Comparison of ENCODE assay signal across 10 cellular contexts in genomic region chr7:128404143-128404681, GRCh38. TPM values are rescaled to one million over a fixed set of nuclear protein-coding genes. Genes with fewer than 3 reads are reported as not detected.
A peak's percentile ranks its signal among the peaks of the same experiment; 100 is the strongest.
DNase-seq lines count a peak whose midpoint lies in the region; ATAC-seq and TF ChIP-seq lines count a peak whose summit lies in the region.
"Had no signal": no experiment of that assay in that cellular context is flagged by ENCODE, and none has a peak within 500 bp of the region (broad histone marks: within the 10 kb centered on the region; RNA-seq: fewer than 3 reads in every experiment).

No MANE protein-coding gene starts in this region.

- TF ChIP-seq CTCF in AG09309 (IDR thresholded peaks at IDR 0.05; ENCODE audit: control insufficient read depth, insufficient read depth, low read depth, low read length, missing control alignments) = no peak

- H3K4me3 Mint-ChIP-seq in memory B cell = peak overlapping the region; percentile 58

- no peak for ATAC-seq in activated naive CD4-positive, alpha-beta T cell treated with anti-CD3 and anti-CD28 coated beads, Interleukin-2, amount 50 U/mL, for 72 hours
- ATAC-seq in memory B cell (ENCODE audit: low read depth) (no peak), HG02852 (IDR thresholded peaks at IDR 0.05; ENCODE audit: unreplicated experiment) (no peak)

- H3K27me3 Mint-ChIP-seq in memory B cell = no peaks in the 10 kb centered on the region

- no peaks in the 10 kb centered on the region for H3K36me3 ChIP-seq in H7 (replicated peaks; ENCODE audit: control insufficient read depth, insufficient read depth, low read length)

- H3K4me3 ChIP-seq in AG09309 (ENCODE audit: control insufficient read depth, low read depth, low read length) (peak overlapping the region; percentile 81), H7 (ENCODE audit: insufficient read depth, low read depth, low read length) (no peak overlapping the region)

- no peaks in the 10 kb centered on the region for H3K9me3 Mint-ChIP-seq in activated naive CD4-positive, alpha-beta T cell treated with anti-CD3 and anti-CD28 coated beads, Interleukin-2, amount 50 U/mL, for 72 hours
- no peaks in the 10 kb centered on the region for H3K9me3 Mint-ChIP-seq in memory B cell

- peaks cover 28% of the 10 kb centered on the region for H3K4me1 Mint-ChIP-seq in memory B cell

- H3K36me3 Mint-ChIP-seq in activated naive CD4-positive, alpha-beta T cell treated with anti-CD3 and anti-CD28 coated beads, Interleukin-2, amount 50 U/mL, for 72 hours = no peaks in the 10 kb centered on the region
- peaks cover 7% of the 10 kb centered on the region for H3K36me3 Mint-ChIP-seq in memory B cell

- H3K27ac Mint-ChIP-seq in activated naive CD4-positive, alpha-beta T cell treated with anti-CD3 and anti-CD28 coated beads, Interleukin-2, amount 50 U/mL, for 72 hours = peak overlapping the region; percentile 4 to 66
- H3K27ac Mint-ChIP-seq in memory B cell = no peak overlapping the region

- H3K27me3 ChIP-seq in H7 (ENCODE audit: control insufficient read depth, insufficient read depth, low read length) = peaks cover 47% of the 10 kb centered on the region

- DNase-seq in AG09309 (ENCODE audit: low read depth) (no peak), H7 (peak; percentile 59), memory B cell (ENCODE audit: low spot score in 2 of 2) (no peak), GM19238 (ENCODE audit: insufficient read length, low spot score) (no peak), NCI-H128 (lab: John Stamatoyannopoulos, UW; ENCODE audit: unreplicated experiment) (no peak)
- DNase-seq in activated naive CD4-positive, alpha-beta T cell treated with anti-CD3 and anti-CD28 coated beads, Interleukin-2, amount 50 U/mL, for 72 hours (ENCODE audit: low spot score in 2 of 2) = no peak
- DNase-seq in stimulated activated CD4-positive, alpha-beta T cell treated with anti-CD3 and anti-CD28 coated beads, Interleukin-1b, Interleukin-23, amount 100 ng/mL, for 48 hours = no peak
- DNase-seq: NCI-H1048 had no signal

RNA-seq across cellular contexts. Expression of gene IMPDH1, which starts 5.6 kb away (rescaled TPM):
- total RNA-seq in H7 (2014; rRNA removed; shearing (Covaris generic)) = 27.2 and 45.7 TPM in 2 replicates
- 10 to 100 TPM; 29.5 to 66.9 TPM for total RNA-seq in activated naive CD4-positive, alpha-beta T cell treated with anti-CD3 and anti-CD28 coated beads, Interleukin-2, amount 50 U/mL, for 72 hours

RNA-seq across cellular contexts. Expression of gene PRRT4, which starts 42.7 kb away (rescaled TPM):
- total RNA-seq in H7 (2014; rRNA removed; shearing (Covaris generic)) = 0.14 and 0.67 TPM in 2 replicates
- total RNA-seq in activated naive CD4-positive, alpha-beta T cell treated with anti-CD3 and anti-CD28 coated beads, Interleukin-2, amount 50 U/mL, for 72 hours = under 1 TPM in 1 of 2 donors, not detected in 1; 0.27 TPM
- total RNA-seq: lung microvascular endothelial cell had no signal

RNA-seq across cellular contexts. Expression of gene HILPDA, which starts 51.5 kb away (rescaled TPM):
- 26.0 and 31.3 TPM in 2 replicates for total RNA-seq in H7 (2014; rRNA removed; shearing (Covaris generic))
- 100 to 1,000 TPM in 1 of 2 donors, 10 to 100 TPM in 1; 20.3 to 239 TPM for total RNA-seq in activated naive CD4-positive, alpha-beta T cell treated with anti-CD3 and anti-CD28 coated beads, Interleukin-2, amount 50 U/mL, for 72 hours
